Comparison of ENCODE assay signal across 8 cellular contexts in genomic region chr1:96362623-96363022, GRCh38.
DNase-seq lines count a peak whose midpoint lies in the region; ATAC-seq and TF ChIP-seq lines count a peak whose summit lies in the region.

No MANE protein-coding gene starts in this region.

- TF ChIP-seq CTCF in HCT116 (IDR thresholded peaks at IDR 0.05 in 2 of 3, conservative IDR thresholded peaks at IDR 0.05 in 1 of 3; ENCODE audit: borderline replicate concordance in 1 of 3, insufficient read depth in 1 of 3, low read depth in 2 of 3, low read length in 2 of 3) (no peak), tibial nerve (IDR thresholded peaks at IDR 0.05) (no peak)

- H3K79me2 ChIP-seq in HCT116 (ENCODE audit: insufficient read depth, low read length), result no peaks in the 10 kb centered on the region

- no TSS peak for BruUV-seq in HCT116 (replicated peaks; lab: Mats Ljungman, UMichigan)

- peak; percentile 95 for DNase-seq in HCT116 (ENCODE audit: low read depth, low spot score)
- peak; percentile 96 for DNase-seq in NOMO-1 treated with DMSO at 0.1 percent for 48 hours (lab: John Stamatoyannopoulos, UW; ENCODE audit: unreplicated experiment)
- DNase-seq in mesenteric fat pad (ENCODE audit: low spot score), result no peak
- no peak for DNase-seq in tibial nerve (ENCODE audit: low spot score in 2 of 2)
- DNase-seq in DMS79 treated with DMSO at 0.1 percent for 48 hours (lab: John Stamatoyannopoulos, UW), result no peak
- DNase-seq in DMS79 (lab: John Stamatoyannopoulos, UW), result no peak

- no peaks in the 10 kb centered on the region for H3K36me3 ChIP-seq in BLaER1 treated with 17β-estradiol and CSF1 and Interleukin-3, amounts not matched to agents 10 nM and 100 nM
- H3K36me3 ChIP-seq in HCT116 (ENCODE audit: control insufficient read depth in 1 of 2, insufficient read depth in 2 of 2, low read length in 2 of 2), result no peaks in the 10 kb centered on the region
- no peaks in the 10 kb centered on the region for H3K36me3 ChIP-seq in tibial nerve

- intact Hi-C loops in HCT116 (cut with micrococcal nuclease), result no loop called here

- peak overlapping the region in 9 of 11 experiments; percentile 8 to 71 (median 56); a peak in 15 of 22 replicates for H3K27ac ChIP-seq in BLaER1 treated with 17β-estradiol and CSF1 and Interleukin-3, amounts not matched to agents 10 nM and 100 nM
- peak overlapping the region; percentile 22; the same call in 1 of the 2 replicates for H3K27ac ChIP-seq in HCT116 (ENCODE audit: low read depth, low read length)
- no peak overlapping the region for H3K27ac ChIP-seq in tibial nerve

- CTCF ChIA-PET in HCT116 (lab: Charles Lee), result interaction anchor here (1.3 kb wide), 1 partner anchor 126 kb away, joined by 4 read pairs; no protein-coding TSS in a partner anchor

- ATAC-seq in HCT116, result peak; percentile 98
- peak; percentile 98 for ATAC-seq in esophagus mucosa

- no peak overlapping the region for H3K4me3 ChIP-seq in BLaER1 treated with 17β-estradiol and CSF1 and Interleukin-3, amounts not matched to agents 10 nM and 100 nM
- H3K4me3 ChIP-seq in HCT116 (replicated peaks in 1 of 2; ENCODE audit: low read depth in 1 of 2, low read length in 2 of 2), result no peak overlapping the region
- no peak overlapping the region for H3K4me3 ChIP-seq in tibial nerve

- peak in 1 of 2 donors; percentile 26 for TF ChIP-seq EP300 in tibial nerve (IDR thresholded peaks at IDR 0.05)

- H3K27me3 ChIP-seq in BLaER1 treated with 17β-estradiol and CSF1 and Interleukin-3, amounts not matched to agents 10 nM and 100 nM, result peaks cover 0 to 59% (median 0%) of the 10 kb centered on the region in 11 experiments; a peak in 8 of 22 replicates
- H3K27me3 ChIP-seq in HCT116 (ENCODE audit: insufficient read depth, low read length) (peaks cover 4% of the 10 kb centered on the region; the same call in 1 of the 2 replicates), tibial nerve (no peaks in the 10 kb centered on the region)

- peaks cover 0 to 6% (median 0%) of the 10 kb centered on the region in 11 experiments; a peak in 3 of 22 replicates for H4K20me1 ChIP-seq in BLaER1 treated with 17β-estradiol and CSF1 and Interleukin-3, amounts not matched to agents 10 nM and 100 nM
- no peaks in the 10 kb centered on the region for H4K20me1 ChIP-seq in HCT116 (ENCODE audit: insufficient read depth)

- TF ChIP-seq POLR2A in HCT116 (IDR thresholded peaks at IDR 0.05; ENCODE audit: borderline replicate concordance, extremely low read depth, insufficient read depth, insufficient read length), result no peak
- no peak for TF ChIP-seq POLR2A in tibial nerve (IDR thresholded peaks at IDR 0.05)

- H3K9me3 ChIP-seq in BLaER1 treated with 17β-estradiol and CSF1 and Interleukin-3, amounts not matched to agents 10 nM and 100 nM (replicated peaks in 1 of 11), result no peaks in the 10 kb centered on the region
- H3K9me3 ChIP-seq in HCT116 (ENCODE audit: control insufficient read depth in 1 of 2, insufficient read depth in 1 of 2, low read depth in 1 of 2, low read length in 2 of 2) (no peaks in the 10 kb centered on the region), tibial nerve (no peaks in the 10 kb centered on the region)

- H3K9ac ChIP-seq in BLaER1 treated with 17β-estradiol and CSF1 and Interleukin-3, amounts not matched to agents 10 nM and 100 nM, result peak overlapping the region in 1 of 11 experiments; percentile 28; a peak in 1 of 22 replicates
- H3K9ac ChIP-seq in HCT116 (ENCODE audit: low read length), result no peak overlapping the region; the same call in 1 of the 2 replicates

- TF ChIP-seq RAD21 in HCT116 (IDR thresholded peaks at IDR 0.05; ENCODE audit: low read depth), result peak; percentile 35; the same call in 1 of the 2 replicates

- peak overlapping the region in 7 of 11 experiments; percentile 52 to 84 (median 71); a peak in 14 of 22 replicates for H3K4me2 ChIP-seq in BLaER1 treated with 17β-estradiol and CSF1 and Interleukin-3, amounts not matched to agents 10 nM and 100 nM
- H3K4me2 ChIP-seq in HCT116 (ENCODE audit: low read length), result peak overlapping the region; percentile 52

- H3K9me2 ChIP-seq in HCT116 (ENCODE audit: insufficient read depth), result no peaks in the 10 kb centered on the region

- H2AFZ ChIP-seq in HCT116 (ENCODE audit: low read depth, low read length, poor library complexity, severe bottlenecking), result peak overlapping the region; percentile 29

- peaks cover 0 to 44% (median 17%) of the 10 kb centered on the region in 10 experiments; a peak in 14 of 20 replicates for H3K4me1 ChIP-seq in BLaER1 treated with 17β-estradiol and CSF1 and Interleukin-3, amounts not matched to agents 10 nM and 100 nM
- H3K4me1 ChIP-seq in HCT116 (ENCODE audit: control insufficient read depth in 1 of 2, insufficient read depth in 2 of 2, low read length in 2 of 2) (peaks cover 28 to 39% of the 10 kb centered on the region in 2 experiments), tibial nerve (no peaks in the 10 kb centered on the region)

- POLR2A ChIA-PET in HCT116 (lab: Charles Lee), result no interaction called here

- RAD21 ChIA-PET in HCT116 (lab: Charles Lee; ENCODE audit: low non-redundant PET in 1 of 2, low total read pairs in 2 of 2, uncharacterized antibody in 2 of 2, unreplicated experiment in 2 of 2), result no interaction called here

TF ChIP-seq in HCT116, 20 proteins besides CTCF, POLR2A, EP300 and RAD21 (continues in another document):
- TF ChIP-seq, protein P1, sequence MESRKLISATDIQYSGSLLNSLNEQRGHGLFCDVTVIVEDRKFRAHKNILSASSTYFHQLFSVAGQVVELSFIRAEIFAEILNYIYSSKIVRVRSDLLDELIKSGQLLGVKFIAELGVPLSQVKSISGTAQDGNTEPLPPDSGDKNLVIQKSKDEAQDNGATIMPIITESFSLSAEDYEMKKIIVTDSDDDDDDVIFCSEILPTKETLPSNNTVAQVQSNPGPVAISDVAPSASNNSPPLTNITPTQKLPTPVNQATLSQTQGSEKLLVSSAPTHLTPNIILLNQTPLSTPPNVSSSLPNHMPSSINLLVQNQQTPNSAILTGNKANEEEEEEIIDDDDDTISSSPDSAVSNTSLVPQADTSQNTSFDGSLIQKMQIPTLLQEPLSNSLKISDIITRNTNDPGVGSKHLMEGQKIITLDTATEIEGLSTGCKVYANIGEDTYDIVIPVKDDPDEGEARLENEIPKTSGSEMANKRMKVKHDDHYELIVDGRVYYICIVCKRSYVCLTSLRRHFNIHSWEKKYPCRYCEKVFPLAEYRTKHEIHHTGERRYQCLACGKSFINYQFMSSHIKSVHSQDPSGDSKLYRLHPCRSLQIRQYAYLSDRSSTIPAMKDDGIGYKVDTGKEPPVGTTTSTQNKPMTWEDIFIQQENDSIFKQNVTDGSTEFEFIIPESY (IDR thresholded peaks at IDR 0.05; ENCODE audit: extremely low read depth, insufficient replicate concordance, low read length), result peak; percentile 84
- TF ChIP-seq ELF1 (IDR thresholded peaks at IDR 0.05; ENCODE audit: borderline replicate concordance, low read depth), result no peak; the same call in 1 of the 2 replicates
- TF ChIP-seq ZNF274 (IDR thresholded peaks at IDR 0.05; ENCODE audit: low read depth, low read length), result no peak
- peak; percentile 95 for TF ChIP-seq SRF (IDR thresholded peaks at IDR 0.05; ENCODE audit: low read depth)
- peak; percentile 95 for TF ChIP-seq CEBPB (IDR thresholded peaks at IDR 0.05; ENCODE audit: low read depth)
- TF ChIP-seq SIN3A (IDR thresholded peaks at IDR 0.05; ENCODE audit: low read depth), result peak; percentile 95
- peak; percentile 100 for TF ChIP-seq FOSL1 (IDR thresholded peaks at IDR 0.05; ENCODE audit: low read depth)
- peak; percentile 45 for TF ChIP-seq YY1 (IDR thresholded peaks at IDR 0.05; ENCODE audit: extremely low read depth, insufficient replicate concordance, low read depth, low read length)
- TF ChIP-seq SP1 (IDR thresholded peaks at IDR 0.05; ENCODE audit: low read depth), result peak; percentile 97
- TF ChIP-seq EZH2 (IDR thresholded peaks at IDR 0.05), result no peak
- TF ChIP-seq, protein P2, sequence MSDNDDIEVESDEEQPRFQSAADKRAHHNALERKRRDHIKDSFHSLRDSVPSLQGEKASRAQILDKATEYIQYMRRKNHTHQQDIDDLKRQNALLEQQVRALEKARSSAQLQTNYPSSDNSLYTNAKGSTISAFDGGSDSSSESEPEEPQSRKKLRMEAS (IDR thresholded peaks at IDR 0.05), result peak; percentile 82
- no peak for TF ChIP-seq REST (IDR thresholded peaks at IDR 0.05; ENCODE audit: low read depth)
- TF ChIP-seq TCF7L2 (IDR thresholded peaks at IDR 0.05; ENCODE audit: borderline replicate concordance, extremely low read depth, insufficient read depth, insufficient read length), result peak; percentile 81
- peak; percentile 97 for TF ChIP-seq CBX3 (IDR thresholded peaks at IDR 0.05; ENCODE audit: low read depth)
- TF ChIP-seq JUND (IDR thresholded peaks at IDR 0.05), result peak; percentile 100
- peak; percentile 75 for TF ChIP-seq ATF3 (IDR thresholded peaks at IDR 0.05)
- peak; percentile 77 for TF ChIP-seq POLR2AphosphoS5 (IDR thresholded peaks at IDR 0.05; ENCODE audit: low read depth, low read length)

Comparison
In these comparisons a context has a peak if more than half of its experiments do, and no peak if none do; other contexts are left out.
1. H3K27ac ChIP-seq: peak in BLaER1 treated with 17β-estradiol and CSF1 and Interleukin-3, amounts not matched to agents 10 nM and 100 nM (9 of 11) and HCT116 (single experiment); none in tibial nerve (0 of 4).
2. DNase-seq: peak in HCT116 (single experiment) and NOMO-1 treated with DMSO at 0.1 percent for 48 hours (single experiment); none in mesenteric fat pad (single experiment), tibial nerve (0 of 2), DMS79 treated with DMSO at 0.1 percent for 48 hours (single experiment) and DMS79 (single experiment).